16 cellular contexts compared by ENCODE assay signal in genomic region chr7:7535688-7536087, GRCh38. TPM values are rescaled to one million over a fixed set of nuclear protein-coding genes. Genes with fewer than 3 reads are reported as not detected.
"Had no signal": no experiment of that assay in that cellular context is flagged by ENCODE, and none has a peak within 500 bp of the region (broad histone marks: within the 10 kb centered on the region; RNA-seq: fewer than 3 reads in every experiment).

Gene COL28A1, minus strand, starts transcription at chr7:7535873. Its CDS starts 2,998 bp downstream, at chr7:7532875.

- H3K27ac ChIP-seq: cardiac muscle cell, heart left ventricle, neutrophil, right lobe of liver, upper lobe of left lung, VCaP had no signal

- DNase-seq: activated CD4-positive, alpha-beta memory T cell treated with anti-CD3 and anti-CD28 coated beads, Interleukin-2, amount 10 ng/mL, durations not matched to agents 7 days and 5 days; activated CD4-positive, alpha-beta T cell treated with anti-CD3 and anti-CD28 coated beads for 36 hours; activated gamma-delta T cell; activated naive CD8-positive, alpha-beta T cell treated with anti-CD3 and anti-CD28 coated beads for 36 hours; activated T-cell treated with anti-CD3 and anti-CD28 coated beads, Interleukin-2, amount 50 U/mL, for 48 hours; islet precursor cell; right lobe of liver; stimulated activated CD4-positive, alpha-beta T cell treated with anti-CD3 and anti-CD28 coated beads, Interleukin-12 subunit alpha, Interleukin-12 subunit beta, amount 100 ng/mL, for 4 hours; stimulated activated naive CD4-positive, alpha-beta T cell; T1000; upper lobe of left lung had no signal

- H3K9me3 Mint-ChIP-seq: activated CD4-positive, alpha-beta memory T cell treated with anti-CD3 and anti-CD28 coated beads, Interleukin-2, amount 10 ng/mL, durations not matched to agents 7 days and 5 days; activated naive CD8-positive, alpha-beta T cell treated with anti-CD3 and anti-CD28 coated beads for 36 hours had no signal

- H3K4me1 Mint-ChIP-seq: activated CD4-positive, alpha-beta memory T cell treated with anti-CD3 and anti-CD28 coated beads, Interleukin-2, amount 10 ng/mL, durations not matched to agents 7 days and 5 days; activated CD4-positive, alpha-beta T cell treated with anti-CD3 and anti-CD28 coated beads for 36 hours; activated naive CD8-positive, alpha-beta T cell treated with anti-CD3 and anti-CD28 coated beads for 36 hours had no signal

- H3K27ac Mint-ChIP-seq: activated CD4-positive, alpha-beta memory T cell treated with anti-CD3 and anti-CD28 coated beads, Interleukin-2, amount 10 ng/mL, durations not matched to agents 7 days and 5 days; activated CD4-positive, alpha-beta T cell treated with anti-CD3 and anti-CD28 coated beads for 36 hours; activated naive CD8-positive, alpha-beta T cell treated with anti-CD3 and anti-CD28 coated beads for 36 hours had no signal

- H3K36me3 Mint-ChIP-seq: activated naive CD8-positive, alpha-beta T cell treated with anti-CD3 and anti-CD28 coated beads for 36 hours had no signal

- H3K9me3 ChIP-seq: heart left ventricle, neutrophil, right lobe of liver, upper lobe of left lung had no signal

- H3K36me3 ChIP-seq: cardiac muscle cell, heart left ventricle, neutrophil, right lobe of liver, upper lobe of left lung had no signal

- H3K4me1 ChIP-seq: right lobe of liver, upper lobe of left lung had no signal

- ATAC-seq: activated CD4-positive, alpha-beta T cell treated with anti-CD3 and anti-CD28 coated beads for 36 hours; esophagus mucosa; heart left ventricle; right lobe of liver had no signal

- H3K27me3 Mint-ChIP-seq: activated naive CD8-positive, alpha-beta T cell treated with anti-CD3 and anti-CD28 coated beads for 36 hours had no signal

- H3K4me3 ChIP-seq: cardiac muscle cell, right lobe of liver, upper lobe of left lung had no signal

- H3K4me3 Mint-ChIP-seq: activated CD4-positive, alpha-beta memory T cell treated with anti-CD3 and anti-CD28 coated beads, Interleukin-2, amount 10 ng/mL, durations not matched to agents 7 days and 5 days; activated CD4-positive, alpha-beta T cell treated with anti-CD3 and anti-CD28 coated beads for 36 hours; activated naive CD8-positive, alpha-beta T cell treated with anti-CD3 and anti-CD28 coated beads for 36 hours had no signal

- H3K27me3 ChIP-seq: cardiac muscle cell, heart left ventricle, neutrophil, right lobe of liver, upper lobe of left lung had no signal

RNA-seq across cellular contexts. Expression of gene COL28A1, which starts in this region (rescaled TPM):
- total RNA-seq: activated CD4-positive, alpha-beta memory T cell treated with anti-CD3 and anti-CD28 coated beads, Interleukin-2, amount 10 ng/mL, durations not matched to agents 7 days and 5 days; activated CD4-positive, alpha-beta T cell treated with anti-CD3 and anti-CD28 coated beads for 36 hours had no signal
